In the genomic region with DNA sequence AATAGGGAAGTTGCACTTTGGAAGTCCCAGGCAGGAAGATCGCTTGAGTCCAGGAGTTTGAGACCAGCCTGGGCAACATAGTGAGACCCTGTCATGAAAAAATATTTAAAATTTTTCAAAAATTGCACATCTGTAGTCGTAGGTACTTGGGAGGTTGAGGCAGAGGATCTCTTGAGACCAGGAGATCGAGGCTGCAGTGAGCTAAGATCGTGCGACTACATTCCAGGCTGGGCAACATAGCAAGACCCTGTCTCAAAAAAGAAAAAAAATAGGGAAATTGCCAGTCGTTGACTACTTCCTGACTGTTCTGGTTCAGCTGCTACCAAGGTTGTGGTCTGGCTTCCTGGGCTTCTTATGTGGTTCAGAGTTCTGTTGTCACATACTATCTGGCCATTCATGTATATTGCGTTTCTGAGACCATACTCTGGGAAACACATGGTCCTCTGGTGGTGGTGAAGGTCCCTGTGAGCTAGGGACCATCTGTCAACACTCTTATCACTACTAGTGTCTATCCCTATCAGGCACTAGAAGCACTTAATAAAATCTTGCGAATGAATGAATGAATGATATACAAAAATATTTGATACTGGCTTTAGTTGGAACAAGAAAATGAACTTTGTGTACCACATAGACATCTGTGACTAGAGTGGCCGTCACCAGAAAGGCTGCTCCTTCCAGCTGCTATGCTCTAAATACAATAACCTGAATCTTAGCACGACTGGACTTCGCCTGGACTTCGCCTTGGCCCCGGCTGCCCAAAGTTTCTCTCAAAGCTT, we compare ENCODE assay signal across 8 cellular contexts. TPM values are rescaled to one million over a fixed set of nuclear protein-coding genes. Genes with fewer than 3 reads are reported as not detected.
DNase-seq lines count a peak whose midpoint lies in the region; ATAC-seq and TF ChIP-seq lines count a peak whose summit lies in the region.

No MANE protein-coding gene starts in this region.

- ATAC-seq in activated naive CD8-positive, alpha-beta T cell treated with anti-CD3 and anti-CD28 coated beads, Interleukin-2, amount 50 U/mL, for 24 hours: no peak
- ATAC-seq in HG02759 (IDR thresholded peaks at IDR 0.05; ENCODE audit: unreplicated experiment): no peak
- ATAC-seq in HG02840 (IDR thresholded peaks at IDR 0.05; ENCODE audit: low FRiP score, unreplicated experiment): no peak

- H3K27me3 ChIP-seq in kidney epithelial cell (ENCODE audit: control insufficient read depth, insufficient read depth, low read length) (no peaks in the 10 kb centered on the region), thymus (ENCODE audit: control insufficient read depth, insufficient read depth) (no peaks in the 10 kb centered on the region)

- H3K36me3 ChIP-seq in kidney epithelial cell (ENCODE audit: control insufficient read depth, insufficient read depth, low read length) (no peaks in the 10 kb centered on the region), thymus (ENCODE audit: control insufficient read depth, insufficient read depth) (no peaks in the 10 kb centered on the region)

- CTCF ChIA-PET in activated naive CD4-positive, alpha-beta T cell treated with anti-CD3 and anti-CD28 coated beads, Interleukin-2, amount 10 ng/mL, durations not matched to agents 7 days and 5 days (lab: Charles Lee): no interaction called here

- no peak overlapping the region for H3K27ac ChIP-seq in thymus (ENCODE audit: low read depth)

- H3K4me3 Mint-ChIP-seq in activated naive CD4-positive, alpha-beta T cell treated with anti-CD3 and anti-CD28 coated beads, Interleukin-2, amount 10 ng/mL, durations not matched to agents 7 days and 5 days: peak overlapping the region; percentile 81
- peak overlapping the region; percentile 82 for H3K4me3 Mint-ChIP-seq in activated naive CD8-positive, alpha-beta T cell treated with anti-CD3 and anti-CD28 coated beads, Interleukin-2, amount 50 U/mL, for 24 hours

- no peak overlapping the region for H3K27ac Mint-ChIP-seq in activated naive CD4-positive, alpha-beta T cell treated with anti-CD3 and anti-CD28 coated beads, Interleukin-2, amount 10 ng/mL, durations not matched to agents 7 days and 5 days
- H3K27ac Mint-ChIP-seq in activated naive CD8-positive, alpha-beta T cell treated with anti-CD3 and anti-CD28 coated beads, Interleukin-2, amount 50 U/mL, for 24 hours: no peak overlapping the region

- no peaks in the 10 kb centered on the region for H3K9me3 Mint-ChIP-seq in activated naive CD4-positive, alpha-beta T cell treated with anti-CD3 and anti-CD28 coated beads, Interleukin-2, amount 10 ng/mL, durations not matched to agents 7 days and 5 days
- no peaks in the 10 kb centered on the region for H3K9me3 Mint-ChIP-seq in activated naive CD8-positive, alpha-beta T cell treated with anti-CD3 and anti-CD28 coated beads, Interleukin-2, amount 50 U/mL, for 24 hours

- peaks cover 2% of the 10 kb centered on the region for H3K36me3 Mint-ChIP-seq in activated naive CD4-positive, alpha-beta T cell treated with anti-CD3 and anti-CD28 coated beads, Interleukin-2, amount 10 ng/mL, durations not matched to agents 7 days and 5 days
- H3K36me3 Mint-ChIP-seq in activated naive CD8-positive, alpha-beta T cell treated with anti-CD3 and anti-CD28 coated beads, Interleukin-2, amount 50 U/mL, for 24 hours (ENCODE audit: low read depth): peaks cover 5% of the 10 kb centered on the region

- no peak for DNase-seq in activated naive CD4-positive, alpha-beta T cell treated with anti-CD3 and anti-CD28 coated beads, Interleukin-2, amount 10 ng/mL, durations not matched to agents 7 days and 5 days
- no peak for DNase-seq in activated naive CD4-positive, alpha-beta T cell treated with Interleukin-2 at 50 U/mL for 16 hours
- no peak for DNase-seq in activated naive CD8-positive, alpha-beta T cell treated with anti-CD3 and anti-CD28 coated beads, Interleukin-2, amount 50 U/mL, for 24 hours
- DNase-seq in kidney epithelial cell (ENCODE audit: low read depth): no peak
- DNase-seq in NCI-H2107 treated with DMSO at 0.1 percent for 48 hours (lab: John Stamatoyannopoulos, UW; ENCODE audit: unreplicated experiment): no peak

- peaks cover 32% of the 10 kb centered on the region for H3K4me1 Mint-ChIP-seq in activated naive CD4-positive, alpha-beta T cell treated with anti-CD3 and anti-CD28 coated beads, Interleukin-2, amount 10 ng/mL, durations not matched to agents 7 days and 5 days
- peaks cover 11% of the 10 kb centered on the region for H3K4me1 Mint-ChIP-seq in activated naive CD8-positive, alpha-beta T cell treated with anti-CD3 and anti-CD28 coated beads, Interleukin-2, amount 50 U/mL, for 24 hours

- 55% methylated on average over 13 of the region's 13 CpGs for WGBS in thymus

- peaks cover 11% of the 10 kb centered on the region for H3K4me1 ChIP-seq in thymus (ENCODE audit: control insufficient read depth, insufficient read depth, low read length)

- no peak for TF ChIP-seq CTCF in kidney epithelial cell (IDR thresholded peaks at IDR 0.05; ENCODE audit: insufficient read depth, low read length, poor library complexity, severe bottlenecking)

- H3K4me3 ChIP-seq in kidney epithelial cell (ENCODE audit: low read depth, low read length) (peak overlapping the region; percentile 54), thymus (ENCODE audit: low read length) (peak overlapping the region; percentile 89)

- H3K27me3 Mint-ChIP-seq in activated naive CD4-positive, alpha-beta T cell treated with anti-CD3 and anti-CD28 coated beads, Interleukin-2, amount 10 ng/mL, durations not matched to agents 7 days and 5 days: peaks cover 39% of the 10 kb centered on the region
- peaks cover 23% of the 10 kb centered on the region for H3K27me3 Mint-ChIP-seq in activated naive CD8-positive, alpha-beta T cell treated with anti-CD3 and anti-CD28 coated beads, Interleukin-2, amount 50 U/mL, for 24 hours

- no peaks in the 10 kb centered on the region for H3K9me3 ChIP-seq in thymus (ENCODE audit: control insufficient read depth)

RNA-seq across cellular contexts. Expression of a gene that starts 0.9 kb away (rescaled TPM):
- total RNA-seq in kidney epithelial cell: 19.2 and 21.2 TPM in 2 replicates
- 4.5 TPM for polyA plus RNA-seq in thymus

RNA-seq across cellular contexts. Expression of a gene that starts 38.5 kb away (rescaled TPM):
- total RNA-seq in kidney epithelial cell: 3.3 and 5.8 TPM in 2 replicates
- polyA plus RNA-seq in thymus: 3.9 TPM

RNA-seq across cellular contexts. Expression of a gene that starts 38.6 kb away (rescaled TPM):
- 0.33 TPM in 1 of 2 replicates, not detected in the other for total RNA-seq in kidney epithelial cell
- polyA plus RNA-seq in thymus: 0.21 TPM
